ENCODE assay signal across 8 cellular contexts in the genomic region with DNA sequence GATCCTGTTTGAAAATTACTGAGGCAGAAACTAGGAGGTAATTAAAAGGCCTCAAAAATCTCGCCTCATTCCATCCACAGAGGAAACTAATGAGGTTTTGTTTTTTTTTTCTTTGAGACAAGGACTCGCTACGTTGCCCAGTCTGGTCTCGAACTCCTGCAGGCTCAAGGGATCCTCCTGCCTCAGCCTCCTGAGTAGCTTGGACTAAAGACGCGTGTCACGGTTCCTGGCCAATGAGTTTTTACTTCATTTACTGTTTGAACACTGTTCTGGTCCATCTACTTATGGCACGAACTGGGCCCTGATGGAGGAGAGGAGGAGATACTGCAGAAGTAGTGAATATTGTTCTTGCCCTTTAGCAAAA.
A peak's percentile ranks its signal among the peaks of the same experiment; 100 is the strongest.
DNase-seq lines count a peak whose midpoint lies in the region; TF ChIP-seq lines count a peak whose summit lies in the region.

No MANE protein-coding gene starts in this region.

- peaks cover 19% of the 10 kb centered on the region for H3F3A ChIP-seq in SU-DHL-6 (ENCODE audit: insufficient read depth)

- H3K4me3 ChIP-seq in GM12875 (ENCODE audit: low read depth, low read length) (peak overlapping the region; percentile 61), SU-DHL-6 (ENCODE audit: insufficient read depth, low read length, poor library complexity, severe bottlenecking) (peak overlapping the region; percentile 65), fibroblast of pulmonary artery (replicated peaks; ENCODE audit: low read depth, low read length) (peak overlapping the region; percentile 69), skeletal muscle cell (ENCODE audit: low read depth, low read length) (peak overlapping the region; percentile 90)

- no peaks in the 10 kb centered on the region for H3K27me3 ChIP-seq in SU-DHL-6 (ENCODE audit: low read length)

- peak overlapping the region; percentile 63 for H3K4me2 ChIP-seq in SU-DHL-6 (ENCODE audit: low read depth, low read length, poor library complexity, severe bottlenecking)

- peak overlapping the region; percentile 59 for H3K27ac ChIP-seq in SU-DHL-6 (ENCODE audit: low read depth, low read length)

- no peak for TF ChIP-seq CTCF in GM12875 (IDR thresholded peaks at IDR 0.05; ENCODE audit: borderline replicate concordance, insufficient read depth, low read depth, low read length)
- TF ChIP-seq CTCF in SU-DHL-6 (IDR thresholded peaks at IDR 0.05; ENCODE audit: insufficient read depth, low read length, poor library complexity, severe bottlenecking): no peak
- TF ChIP-seq CTCF in fibroblast of pulmonary artery (IDR thresholded peaks at IDR 0.05; ENCODE audit: low read length, missing control alignments): no peak

- no peak for DNase-seq in fibroblast of pulmonary artery (ENCODE audit: low read depth)
- DNase-seq in skeletal muscle cell (ENCODE audit: low read depth): no peak
- no peak for DNase-seq in foreskin melanocyte
- DNase-seq in DMS153 (lab: John Stamatoyannopoulos, UW): no peak
- DNase-seq in activated gamma-delta T cell (lab: John Stamatoyannopoulos, UW): no peak
- DNase-seq in SKM-1 treated with dmso at 0.1 percent for 144 hours (lab: John Stamatoyannopoulos, UW; ENCODE audit: unreplicated experiment): no peak

- peaks cover 32% of the 10 kb centered on the region for H3K79me2 ChIP-seq in SU-DHL-6 (ENCODE audit: insufficient read depth, low read length)

- H4K20me1 ChIP-seq in SU-DHL-6 (ENCODE audit: low read depth, low read length): peaks cover 7% of the 10 kb centered on the region; the same call in 1 of the 2 replicates

- H3K9ac ChIP-seq in SU-DHL-6 (ENCODE audit: low read length): peak overlapping the region; percentile 85

- no peaks in the 10 kb centered on the region for H3K9me2 ChIP-seq in SU-DHL-6 (replicated peaks; ENCODE audit: insufficient read depth, low read length)

- peaks cover 20% of the 10 kb centered on the region for H3K36me3 ChIP-seq in SU-DHL-6 (ENCODE audit: low read length)

- no peak overlapping the region for H2AFZ ChIP-seq in SU-DHL-6 (ENCODE audit: low read depth, low read length, severe bottlenecking)

- no peaks in the 10 kb centered on the region for H3K9me3 ChIP-seq in SU-DHL-6 (ENCODE audit: insufficient read depth, low read length)
